In genomic region chr21:26532208-26532607, GRCh38 we compare ENCODE assay signal across 4 cellular contexts. TPM values are rescaled to one million over a fixed set of nuclear protein-coding genes. Genes with fewer than 3 reads are reported as not detected.
"Had no signal": no experiment of that assay in that cellular context is flagged by ENCODE, and none has a peak within 500 bp of the region (broad histone marks: within the 10 kb centered on the region; RNA-seq: fewer than 3 reads in every experiment).

No MANE protein-coding gene starts in this region.

- H3K4me3 ChIP-seq: GM12878 had no signal

- DNase-seq: GDM1, GF-D8 had no signal

- ATAC-seq: GM12878 had no signal

RNA-seq across cellular contexts. Expression of gene CYYR1, which starts 40.9 kb away (rescaled TPM):
- total RNA-seq: G401 had no signal
